ENCODE assay signal across 17 cellular contexts in genomic region chr14:23877538-23878180, GRCh38.
DNase-seq lines count a peak whose midpoint lies in the region; ATAC-seq and TF ChIP-seq lines count a peak whose summit lies in the region.
"Had no signal": no experiment of that assay in that cellular context is flagged by ENCODE, and none has a peak within 500 bp of the region (broad histone marks: within the 10 kb centered on the region; RNA-seq: fewer than 3 reads in every experiment).

No MANE protein-coding gene starts in this region.

- TF ChIP-seq CTCF in chondrocyte (IDR thresholded peaks at IDR 0.05), result no peak
- no peak for TF ChIP-seq CTCF in WERI-Rb-1 (IDR thresholded peaks at IDR 0.05; ENCODE audit: low read depth, low read length)
- no peak for TF ChIP-seq CTCF in CD14-positive monocyte (IDR thresholded peaks at IDR 0.05)

- no peak overlapping the region for H3K4me3 Mint-ChIP-seq in activated naive CD8-positive, alpha-beta T cell treated with anti-CD3 and anti-CD28 coated beads, Interleukin-2, amount 50 U/mL, for 24 hours
- H3K4me3 Mint-ChIP-seq in chondrocyte (ENCODE audit: unreplicated experiment), result no peak overlapping the region
- H3K4me3 Mint-ChIP-seq in CD14-positive monocyte, result no peak overlapping the region
- H3K4me3 Mint-ChIP-seq: activated B cell treated with CpG ODN at 0.5 μM for 24 hours, type B pancreatic cell had no signal

- H3K9me3 ChIP-seq in WERI-Rb-1 (ENCODE audit: severe bottlenecking), result no peaks in the 10 kb centered on the region
- H3K9me3 ChIP-seq: psoas muscle had no signal

- no peaks in the 10 kb centered on the region for H3K36me3 Mint-ChIP-seq in activated naive CD8-positive, alpha-beta T cell treated with anti-CD3 and anti-CD28 coated beads, Interleukin-2, amount 50 U/mL, for 24 hours (ENCODE audit: low read depth)
- H3K36me3 Mint-ChIP-seq in chondrocyte (ENCODE audit: low read depth), result no peaks in the 10 kb centered on the region
- no peaks in the 10 kb centered on the region for H3K36me3 Mint-ChIP-seq in CD14-positive monocyte
- H3K36me3 Mint-ChIP-seq: type B pancreatic cell had no signal

- H3K27me3 Mint-ChIP-seq in activated naive CD8-positive, alpha-beta T cell treated with anti-CD3 and anti-CD28 coated beads, Interleukin-2, amount 50 U/mL, for 24 hours, result peaks cover 6% of the 10 kb centered on the region
- H3K27me3 Mint-ChIP-seq in chondrocyte (ENCODE audit: low read depth) (peaks cover 28% of the 10 kb centered on the region), CD14-positive monocyte (ENCODE audit: low read depth in 3 of 3) (peaks cover under 1 to 2% (median 2%) of the 10 kb centered on the region in 3 donors)
- H3K27me3 Mint-ChIP-seq: type B pancreatic cell had no signal

- H3K27ac ChIP-seq in WERI-Rb-1, result no peak overlapping the region
- H3K27ac ChIP-seq: 22Rv1, hepatocyte, psoas muscle had no signal

- H3K9me3 Mint-ChIP-seq in activated naive CD8-positive, alpha-beta T cell treated with anti-CD3 and anti-CD28 coated beads, Interleukin-2, amount 50 U/mL, for 24 hours, result no peaks in the 10 kb centered on the region
- H3K9me3 Mint-ChIP-seq in chondrocyte (ENCODE audit: low read depth), result peaks cover 6% of the 10 kb centered on the region
- H3K9me3 Mint-ChIP-seq in CD14-positive monocyte, result peaks cover 0 to 7% (median 4%) of the 10 kb centered on the region in 7 donors

- H3K36me3 ChIP-seq in WERI-Rb-1, result no peaks in the 10 kb centered on the region

- peaks cover 18% of the 10 kb centered on the region for H3K4me1 Mint-ChIP-seq in activated naive CD8-positive, alpha-beta T cell treated with anti-CD3 and anti-CD28 coated beads, Interleukin-2, amount 50 U/mL, for 24 hours
- no peaks in the 10 kb centered on the region for H3K4me1 Mint-ChIP-seq in chondrocyte (ENCODE audit: low read depth)
- H3K4me1 Mint-ChIP-seq in CD14-positive monocyte, result no peaks in the 10 kb centered on the region
- H3K4me1 Mint-ChIP-seq: activated B cell treated with CpG ODN at 0.5 μM for 24 hours had no signal

- no peaks in the 10 kb centered on the region for H3K27me3 ChIP-seq in WERI-Rb-1 (ENCODE audit: insufficient read depth, low read depth, severe bottlenecking)
- H3K27me3 ChIP-seq: hepatocyte had no signal

- no peak overlapping the region for H3K4me3 ChIP-seq in WERI-Rb-1 (ENCODE audit: low read depth, low read length)
- H3K4me3 ChIP-seq: hepatocyte, psoas muscle had no signal

- no peak for DNase-seq in activated CD4-positive, CD25-positive, alpha-beta regulatory T cell treated with anti-CD3 and anti-CD28 coated beads, Interleukin-2, amount 50 U/mL, for 72 hours
- DNase-seq in activated naive CD8-positive, alpha-beta T cell treated with anti-CD3 and anti-CD28 coated beads, Interleukin-2, amount 50 U/mL, for 24 hours, result no peak
- DNase-seq in chondrocyte (ENCODE audit: low spot score) (no peak), WERI-Rb-1 (no peak), CD14-positive monocyte (ENCODE audit: low spot score) (no peak)
- DNase-seq: activated B cell treated with CpG ODN at 0.5 μM for 24 hours, anterior cingulate cortex, mesenchymal stem cell, NCI-H446, psoas muscle had no signal

- peak; percentile 17 to 58 for ATAC-seq in activated CD4-positive, CD25-positive, alpha-beta regulatory T cell treated with anti-CD3 and anti-CD28 coated beads, Interleukin-2, amount 50 U/mL, for 24 hours
- peak; percentile 76 for ATAC-seq in GM19035 (IDR thresholded peaks at IDR 0.05; ENCODE audit: unreplicated experiment)
- ATAC-seq in HG02884 (IDR thresholded peaks at IDR 0.05; ENCODE audit: unreplicated experiment), result peak; percentile 82
- ATAC-seq in activated naive CD8-positive, alpha-beta T cell treated with anti-CD3 and anti-CD28 coated beads, Interleukin-2, amount 50 U/mL, for 24 hours, result peak; percentile 78
- ATAC-seq: Right ventricle myocardium inferior had no signal

- peak overlapping the region; percentile 84 for H3K27ac Mint-ChIP-seq in activated naive CD8-positive, alpha-beta T cell treated with anti-CD3 and anti-CD28 coated beads, Interleukin-2, amount 50 U/mL, for 24 hours
- H3K27ac Mint-ChIP-seq in chondrocyte (ENCODE audit: unreplicated experiment) (no peak overlapping the region), CD14-positive monocyte (no peak overlapping the region)
- H3K27ac Mint-ChIP-seq: activated B cell treated with CpG ODN at 0.5 μM for 24 hours, type B pancreatic cell had no signal

- intact Hi-C loops in CD14-positive monocyte (cut with micrococcal nuclease), result no loop called here
